ENCODE assay signal across 13 cellular contexts in genomic region chr1:14944471-14944981, GRCh38.
DNase-seq lines count a peak whose midpoint lies in the region; ATAC-seq and TF ChIP-seq lines count a peak whose summit lies in the region.
"Had no signal": no experiment of that assay in that cellular context is flagged by ENCODE, and none has a peak within 500 bp of the region (broad histone marks: within the 10 kb centered on the region; RNA-seq: fewer than 3 reads in every experiment).

No MANE protein-coding gene starts in this region.

- H3K9me3 ChIP-seq in liver (ENCODE audit: control insufficient read depth in 4 of 4, low read length in 3 of 4), result no peaks in the 10 kb centered on the region
- no peaks in the 10 kb centered on the region for H3K9me3 ChIP-seq in skeletal muscle satellite cell (replicated peaks; ENCODE audit: low read length)

- H3K4me3 ChIP-seq in brain microvascular endothelial cell (ENCODE audit: low read depth, low read length), result no peak overlapping the region
- no peak overlapping the region for H3K4me3 ChIP-seq in liver (ENCODE audit: low read depth in 1 of 3, low read length in 3 of 3)
- peak overlapping the region; percentile 45 for H3K4me3 ChIP-seq in skeletal muscle satellite cell (ENCODE audit: low read length)

- DNase-seq in NCI-H446 (lab: John Stamatoyannopoulos, UW), result peak; percentile 44 to 62
- no peak for DNase-seq in brain microvascular endothelial cell
- DNase-seq in HT-29 (ENCODE audit: low spot score), result no peak
- DNase-seq in H4 (ENCODE audit: low spot score), result no peak
- DNase-seq in stimulated activated naive CD4-positive, alpha-beta T cell treated with Interleukin-2 at 50 U/mL for 16 hours (lab: John Stamatoyannopoulos, UW), result no peak
- DNase-seq: activated gamma-delta T cell; effector memory CD8-positive, alpha-beta T cell; NCI-H1105 treated with DMSO at 0.1 percent for 48 hours; PC-3; stimulated activated naive CD4-positive, alpha-beta T cell had no signal

- TF ChIP-seq RAD21 in liver (IDR thresholded peaks at IDR 0.05), result no peak

- H3K36me3 ChIP-seq in brain microvascular endothelial cell (replicated peaks), result no peaks in the 10 kb centered on the region
- H3K36me3 ChIP-seq in liver (ENCODE audit: control insufficient read depth in 4 of 4, insufficient read depth in 3 of 4, low read depth in 1 of 4, low read length in 3 of 4), result no peaks in the 10 kb centered on the region
- no peaks in the 10 kb centered on the region for H3K36me3 ChIP-seq in skeletal muscle satellite cell (ENCODE audit: insufficient read depth, low read length)

- in situ Hi-C loops in brain microvascular endothelial cell (cut with HindIII; ENCODE audit: low pct_ligation_motif_present, low sequenced_read_pairs), result no loop called here

- ATAC-seq in HG03175 (IDR thresholded peaks at IDR 0.05; ENCODE audit: unreplicated experiment), result no peak
- ATAC-seq: effector memory CD8-positive, alpha-beta T cell had no signal

- H3K4me2 ChIP-seq in skeletal muscle satellite cell (ENCODE audit: low read length), result peak overlapping the region; percentile 75

- TF ChIP-seq CTCF in brain microvascular endothelial cell (IDR thresholded peaks at IDR 0.05; ENCODE audit: low read depth, low read length, missing control alignments) (no peak), liver (IDR thresholded peaks at IDR 0.05; ENCODE audit: low read depth, low read length, missing input control) (no peak)

- H3K9ac ChIP-seq in liver (ENCODE audit: low read depth in 1 of 2, low read length in 2 of 2), result no peak overlapping the region
- peak overlapping the region; percentile 76 for H3K9ac ChIP-seq in skeletal muscle satellite cell (ENCODE audit: low read depth, low read length)

- H3K27me3 ChIP-seq in brain microvascular endothelial cell (replicated peaks) (no peaks in the 10 kb centered on the region), liver (ENCODE audit: control insufficient read depth in 4 of 4, insufficient read depth in 4 of 4, low read length in 3 of 4) (no peaks in the 10 kb centered on the region), skeletal muscle satellite cell (ENCODE audit: control insufficient read depth, insufficient read depth, low read length) (no peaks in the 10 kb centered on the region)

- H3K27ac ChIP-seq in brain microvascular endothelial cell (peak overlapping the region; percentile 72), liver (ENCODE audit: low read depth in 1 of 2, low read length in 2 of 2) (peak overlapping the region; percentile 37 to 56)

- WGBS in liver, result 68% methylated on average over 12 of the region's 12 CpGs

- H3K4me1 ChIP-seq in liver (ENCODE audit: control insufficient read depth in 4 of 4, insufficient read depth in 4 of 4, low read length in 3 of 4) (peaks cover 0 to 6% (median 0%) of the 10 kb centered on the region in 4 donors), skeletal muscle satellite cell (ENCODE audit: control insufficient read depth, insufficient read depth, low read length) (peaks cover 73% of the 10 kb centered on the region)

TF ChIP-seq in liver, 16 proteins besides CTCF, POLR2A, EP300 and RAD21:
- no peak for TF ChIP-seq NR2F2 (IDR thresholded peaks at IDR 0.05)
- no peak for TF ChIP-seq HNF4G (IDR thresholded peaks at IDR 0.05)
- TF ChIP-seq, protein P1, sequence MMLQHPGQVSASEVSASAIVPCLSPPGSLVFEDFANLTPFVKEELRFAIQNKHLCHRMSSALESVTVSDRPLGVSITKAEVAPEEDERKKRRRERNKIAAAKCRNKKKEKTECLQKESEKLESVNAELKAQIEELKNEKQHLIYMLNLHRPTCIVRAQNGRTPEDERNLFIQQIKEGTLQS (IDR thresholded peaks at IDR 0.05), result no peak
- no peak for TF ChIP-seq RXRA (IDR thresholded peaks at IDR 0.05)
- no peak for TF ChIP-seq SP1 (IDR thresholded peaks at IDR 0.05)
- TF ChIP-seq, protein P2, sequence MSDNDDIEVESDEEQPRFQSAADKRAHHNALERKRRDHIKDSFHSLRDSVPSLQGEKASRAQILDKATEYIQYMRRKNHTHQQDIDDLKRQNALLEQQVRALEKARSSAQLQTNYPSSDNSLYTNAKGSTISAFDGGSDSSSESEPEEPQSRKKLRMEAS (IDR thresholded peaks at IDR 0.05), result no peak
- TF ChIP-seq FOXA2 (IDR thresholded peaks at IDR 0.05), result no peak
- no peak for TF ChIP-seq YY1 (IDR thresholded peaks at IDR 0.05)
- no peak for TF ChIP-seq FOXA1 (IDR thresholded peaks at IDR 0.05)
- no peak for TF ChIP-seq EGR1 (IDR thresholded peaks at IDR 0.05; ENCODE audit: low read depth in 2 of 2)
- TF ChIP-seq TAF1 (conservative IDR thresholded peaks at IDR 0.05), result no peak
- TF ChIP-seq ZBTB33 (IDR thresholded peaks at IDR 0.05), result no peak
- no peak for TF ChIP-seq REST (IDR thresholded peaks at IDR 0.05)
- TF ChIP-seq JUND (IDR thresholded peaks at IDR 0.05), result no peak
- TF ChIP-seq HNF4A (conservative IDR thresholded peaks at IDR 0.05), result no peak
- no peak for TF ChIP-seq GABPA (IDR thresholded peaks at IDR 0.05 in 1 of 2, conservative IDR thresholded peaks at IDR 0.05 in 1 of 2)

Comparison
In these comparisons a context has a peak if more than half of its experiments do, and no peak if none do; other contexts are left out.
1. DNase-seq: peak in NCI-H446 (2 of 2); none in brain microvascular endothelial cell (single experiment), HT-29 (single experiment), H4 (single experiment) and stimulated activated naive CD4-positive, alpha-beta T cell treated with Interleukin-2 at 50 U/mL for 16 hours (single experiment).